Comparison of ENCODE assay signal across 8 cellular contexts in genomic region chr10:122164028-122164601, GRCh38.
A peak's percentile ranks its signal among the peaks of the same experiment; 100 is the strongest.
DNase-seq lines count a peak whose midpoint lies in the region; ATAC-seq and TF ChIP-seq lines count a peak whose summit lies in the region.

No MANE protein-coding gene starts in this region.

- intact Hi-C loops in Caco-2 (cut with micrococcal nuclease; ENCODE audit: unreplicated experiment) = no loop called here

- H3K9me3 ChIP-seq in HUES64 (ENCODE audit: insufficient read depth, low read depth, low read length) (no peaks in the 10 kb centered on the region), iPS-18a (ENCODE audit: control insufficient read depth, low read depth, low read length) (no peaks in the 10 kb centered on the region), Caco-2 (no peaks in the 10 kb centered on the region)

- peak overlapping the region; percentile 87 for H3K9ac ChIP-seq in HUES64 (ENCODE audit: low read depth, low read length)
- peak overlapping the region; percentile 89 for H3K9ac ChIP-seq in iPS-18a (ENCODE audit: low read length)

- no peaks in the 10 kb centered on the region for H3K36me3 ChIP-seq in HUES64 (ENCODE audit: insufficient read depth, low read length)
- H3K36me3 ChIP-seq in iPS-18a (ENCODE audit: control insufficient read depth, low read depth, low read length) = peaks cover 6% of the 10 kb centered on the region
- peaks cover 3% of the 10 kb centered on the region for H3K36me3 ChIP-seq in Caco-2 (ENCODE audit: control insufficient read depth, insufficient read depth, low read length)

- no peaks in the 10 kb centered on the region for H3K36me3 Mint-ChIP-seq in activated naive CD8-positive, alpha-beta T cell treated with anti-CD3 and anti-CD28 coated beads, Interleukin-2, amount 50 U/mL, for 24 hours (ENCODE audit: low read depth)
- H3K36me3 Mint-ChIP-seq in Caco-2 (ENCODE audit: insufficient read depth, unreplicated experiment) = peaks cover 57% of the 10 kb centered on the region

- TF ChIP-seq CTCF in Caco-2 (IDR thresholded peaks at IDR 0.05; ENCODE audit: insufficient read depth in 1 of 2, low read depth in 1 of 2, low read length in 1 of 2, severe bottlenecking in 1 of 2, unreplicated experiment in 1 of 2) = no peak

- ATAC-seq in activated naive CD8-positive, alpha-beta T cell treated with anti-CD3 and anti-CD28 coated beads, Interleukin-2, amount 50 U/mL, for 24 hours = peak; percentile 12
- ATAC-seq in GM21381 (IDR thresholded peaks at IDR 0.05; ENCODE audit: unreplicated experiment) = no peak

- no peaks in the 10 kb centered on the region for H3K9me3 Mint-ChIP-seq in activated naive CD8-positive, alpha-beta T cell treated with anti-CD3 and anti-CD28 coated beads, Interleukin-2, amount 50 U/mL, for 24 hours
- H3K9me3 Mint-ChIP-seq in Caco-2 (ENCODE audit: unreplicated experiment) = no peaks in the 10 kb centered on the region

- WGBS in HUES64 = 2% methylated on average over 24 of the region's 24 CpGs

- H3K4me3 ChIP-seq in HUES64 (ENCODE audit: low read length) (peak overlapping the region; percentile 82), iPS-18a (ENCODE audit: low read length) (peak overlapping the region; percentile 78), skin epidermis (peak overlapping the region in 4 of 7 experiments; percentile 21 to 38 (median 24)), Caco-2 (ENCODE audit: low read depth, low read length) (no peak overlapping the region)

- peaks cover 67% of the 10 kb centered on the region for H3K27me3 Mint-ChIP-seq in activated naive CD8-positive, alpha-beta T cell treated with anti-CD3 and anti-CD28 coated beads, Interleukin-2, amount 50 U/mL, for 24 hours
- H3K27me3 Mint-ChIP-seq in Caco-2 (ENCODE audit: insufficient read depth, unreplicated experiment) = no peaks in the 10 kb centered on the region

- peaks cover 13% of the 10 kb centered on the region for H3K27me3 ChIP-seq in HUES64 (ENCODE audit: insufficient read depth, low read length)
- H3K27me3 ChIP-seq in iPS-18a (ENCODE audit: control insufficient read depth, insufficient read depth, low read length) = no peaks in the 10 kb centered on the region
- no peaks in the 10 kb centered on the region for H3K27me3 ChIP-seq in Caco-2 (replicated peaks; ENCODE audit: control insufficient read depth, insufficient read depth, low read length)

- H3K4me1 Mint-ChIP-seq in activated naive CD8-positive, alpha-beta T cell treated with anti-CD3 and anti-CD28 coated beads, Interleukin-2, amount 50 U/mL, for 24 hours = peaks cover 4% of the 10 kb centered on the region
- H3K4me1 Mint-ChIP-seq in Caco-2 (ENCODE audit: low read depth, unreplicated experiment) = peaks cover 8% of the 10 kb centered on the region

- no peak overlapping the region for H3K4me3 Mint-ChIP-seq in activated naive CD8-positive, alpha-beta T cell treated with anti-CD3 and anti-CD28 coated beads, Interleukin-2, amount 50 U/mL, for 24 hours
- H3K4me3 Mint-ChIP-seq in Caco-2 (ENCODE audit: unreplicated experiment) = no peak overlapping the region

- POLR2A ChIA-PET in Caco-2 (lab: Charles Lee) = no interaction called here

- BruUV-seq in Caco-2 (replicated peaks; lab: Mats Ljungman, UMichigan) = no TSS peak

- H3K27ac Mint-ChIP-seq in activated naive CD8-positive, alpha-beta T cell treated with anti-CD3 and anti-CD28 coated beads, Interleukin-2, amount 50 U/mL, for 24 hours = no peak overlapping the region
- no peak overlapping the region for H3K27ac Mint-ChIP-seq in Caco-2 (ENCODE audit: unreplicated experiment)

- no peak for DNase-seq in activated naive CD8-positive, alpha-beta T cell treated with anti-CD3 and anti-CD28 coated beads, Interleukin-2, amount 50 U/mL, for 24 hours
- no peak for DNase-seq in Caco-2
- no peak for DNase-seq in NCI-H2171 (lab: John Stamatoyannopoulos, UW)
- DNase-seq in EL = no peak

- H3K4me1 ChIP-seq in HUES64 (ENCODE audit: insufficient read depth, low read length) (peaks cover 30% of the 10 kb centered on the region), iPS-18a (ENCODE audit: control insufficient read depth, low read depth, low read length) (peaks cover 49% of the 10 kb centered on the region), Caco-2 (0 out of 2 replicates have a peak, but pooled peaks cover 5% of the 10 kb centered on the region)

- CTCF ChIA-PET in Caco-2 (lab: Charles Lee) = no interaction called here

- H3K27ac ChIP-seq in HUES64 (ENCODE audit: low read depth, low read length) = peak overlapping the region; percentile 89
- no peak overlapping the region for H3K27ac ChIP-seq in iPS-18a (ENCODE audit: low read length)
- no peak overlapping the region for H3K27ac ChIP-seq in skin epidermis
